In the genomic region with DNA sequence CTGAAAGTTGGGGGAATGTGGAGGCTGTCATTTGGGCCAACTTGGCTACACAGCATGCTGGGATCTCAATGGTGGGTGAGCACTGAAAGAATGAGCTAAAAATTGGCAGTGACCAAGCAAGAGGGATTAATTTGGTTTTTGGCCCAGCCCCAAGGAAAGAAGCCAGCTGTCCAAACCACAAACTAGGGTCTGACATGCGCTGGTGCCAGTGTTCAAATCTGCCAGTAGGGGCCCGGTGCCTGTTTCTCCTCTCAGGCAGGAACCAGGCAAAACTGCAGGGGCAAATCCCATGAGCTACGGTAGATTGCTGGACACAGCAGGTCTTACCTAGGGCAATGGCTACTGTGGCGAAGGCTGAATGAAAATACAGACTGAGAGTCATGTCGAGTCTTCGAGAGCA, we compare ENCODE assay signal across 19 cellular contexts.
DNase-seq lines count a peak whose midpoint lies in the region; ATAC-seq and TF ChIP-seq lines count a peak whose summit lies in the region.
"Had no signal": no experiment of that assay in that cellular context is flagged by ENCODE, and none has a peak within 500 bp of the region (broad histone marks: within the 10 kb centered on the region; RNA-seq: fewer than 3 reads in every experiment).

No MANE protein-coding gene starts in this region.

- no peaks in the 10 kb centered on the region for H3K9me3 ChIP-seq in hepatocyte (ENCODE audit: low read depth)
- H3K9me3 ChIP-seq: esophagus muscularis mucosa, transverse colon had no signal

- 93% methylated on average over 6 of the region's 6 CpGs for WGBS in hepatocyte (ENCODE audit: low lambda C conversion rate, missing lambda C conversion rate)

- no peak overlapping the region for H3K4me2 ChIP-seq in hepatocyte

- no peaks in the 10 kb centered on the region for H4K20me1 ChIP-seq in hepatocyte (ENCODE audit: insufficient read depth, poor library complexity, severe bottlenecking)

- H3K4me3 ChIP-seq in H7 (ENCODE audit: insufficient read depth, low read depth, low read length): no peak overlapping the region
- no peak overlapping the region for H3K4me3 ChIP-seq in hepatocyte
- H3K4me3 ChIP-seq: esophagus muscularis mucosa, skin epidermis, transverse colon had no signal

- H3K27ac ChIP-seq in hepatocyte: no peak overlapping the region
- H3K27ac ChIP-seq: esophagus muscularis mucosa, skin epidermis, transverse colon had no signal

- no peak overlapping the region for H2AFZ ChIP-seq in hepatocyte

- H3K36me3 ChIP-seq in H7 (replicated peaks; ENCODE audit: control insufficient read depth, insufficient read depth, low read length): no peaks in the 10 kb centered on the region
- H3K36me3 ChIP-seq in hepatocyte (replicated peaks; ENCODE audit: insufficient read depth, low read depth): no peaks in the 10 kb centered on the region
- H3K36me3 ChIP-seq: esophagus muscularis mucosa, transverse colon had no signal

- no peak for TF ChIP-seq CTCF in hepatocyte (IDR thresholded peaks at IDR 0.05; ENCODE audit: poor library complexity)

- no peaks in the 10 kb centered on the region for H3K9me2 ChIP-seq in hepatocyte (replicated peaks; ENCODE audit: insufficient read depth)

- DNase-seq in DMS 273 treated with DMSO at 0.1 percent for 48 hours (lab: John Stamatoyannopoulos, UW) (peak; percentile 94), H7 (peak; percentile 37), NCI-H524 treated with DMSO at 0.1 percent for 48 hours (lab: John Stamatoyannopoulos, UW) (peak; percentile 34), cerebellum (ENCODE audit: low spot score) (peak; percentile 45), hepatocyte (ENCODE audit: low spot score) (no peak), pons (ENCODE audit: low spot score) (no peak), left lobe of liver (ENCODE audit: low spot score) (no peak)
- DNase-seq: activated CD4-positive, alpha-beta T cell treated with anti-CD3 and anti-CD28 coated beads for 4 hours; activated naive CD8-positive, alpha-beta T cell treated with anti-CD3 and anti-CD28 coated beads, Interleukin-2, amount 10 ng/mL, durations not matched to agents 7 days and 5 days; DMS153; effector memory CD4-positive, alpha-beta T cell; glutamatergic neuron; GOT3; Kasumi-1; stimulated activated CD4-positive, alpha-beta T cell treated with anti-CD3 and anti-CD28 coated beads, Interleukin-2, amount 100 ng/mL, for 48 hours; transverse colon had no signal

- no peak for ATAC-seq in HG03039 (IDR thresholded peaks at IDR 0.05; ENCODE audit: unreplicated experiment)
- no peak for ATAC-seq in left lobe of liver

- H3K27me3 ChIP-seq in H7 (ENCODE audit: control insufficient read depth, insufficient read depth, low read length): no peaks in the 10 kb centered on the region
- no peaks in the 10 kb centered on the region for H3K27me3 ChIP-seq in hepatocyte
- H3K27me3 ChIP-seq: esophagus muscularis mucosa, transverse colon had no signal

- no peaks in the 10 kb centered on the region for H3K79me2 ChIP-seq in hepatocyte

- peaks cover 3% of the 10 kb centered on the region for H3K4me1 ChIP-seq in hepatocyte (ENCODE audit: insufficient read depth)
- H3K4me1 ChIP-seq: esophagus muscularis mucosa had no signal

Comparison
In these comparisons a context has a peak if more than half of its experiments do, and no peak if none do; other contexts are left out.
1. DNase-seq: peak in DMS 273 treated with DMSO at 0.1 percent for 48 hours (single experiment), H7 (single experiment), NCI-H524 treated with DMSO at 0.1 percent for 48 hours (single experiment) and cerebellum (single experiment); none in hepatocyte (single experiment), pons (single experiment) and left lobe of liver (single experiment).